ENCODE assay signal across 14 cellular contexts in genomic region chr6:109442393-109442924, GRCh38. TPM values are rescaled to one million over a fixed set of nuclear protein-coding genes. Genes with fewer than 3 reads are reported as not detected.
A peak's percentile ranks its signal among the peaks of the same experiment; 100 is the strongest.
DNase-seq lines count a peak whose midpoint lies in the region; ATAC-seq and TF ChIP-seq lines count a peak whose summit lies in the region.
"Had no signal": no experiment of that assay in that cellular context is flagged by ENCODE, and none has a peak within 500 bp of the region (broad histone marks: within the 10 kb centered on the region; RNA-seq: fewer than 3 reads in every experiment).

No MANE protein-coding gene starts in this region.

- BruUV-seq in Calu3 (replicated peaks; lab: Mats Ljungman, UMichigan) = no TSS peak

- no peak overlapping the region for H3K27ac Mint-ChIP-seq in Calu3 (ENCODE audit: unreplicated experiment)
- peak overlapping the region in 2 of 5 experiments; percentile 47 to 84 for H3K27ac Mint-ChIP-seq in brain
- H3K27ac Mint-ChIP-seq in neural crest cell (ENCODE audit: unreplicated experiment) = no peak overlapping the region

- no peaks in the 10 kb centered on the region for H3K9me2 ChIP-seq in Loucy (replicated peaks; ENCODE audit: low read depth, low read length)

- H3K4me2 ChIP-seq in Loucy (ENCODE audit: low read depth, low read length, poor library complexity, severe bottlenecking) = peak overlapping the region; percentile 97

- H2AFZ ChIP-seq in Loucy (ENCODE audit: low read length) = no peak overlapping the region

- peaks cover 3% of the 10 kb centered on the region for H4K20me1 ChIP-seq in Loucy (ENCODE audit: insufficient read depth, low read length, poor library complexity, severe bottlenecking)

- H3K9me3 Mint-ChIP-seq in Calu3 (ENCODE audit: low read depth, unreplicated experiment) (no peaks in the 10 kb centered on the region), brain (peaks cover 0 to 2% (median 0%) of the 10 kb centered on the region in 5 experiments), neural crest cell (no peaks in the 10 kb centered on the region)

- TF ChIP-seq CTCF in Calu3 (IDR thresholded peaks at IDR 0.05; ENCODE audit: unreplicated experiment) = no peak
- TF ChIP-seq CTCF in Loucy (conservative IDR thresholded peaks at IDR 0.05; ENCODE audit: low read length) = no peak
- TF ChIP-seq CTCF in brain (conservative IDR thresholded peaks at IDR 0.05) = no peak
- no peak for TF ChIP-seq CTCF in neural crest cell (conservative IDR thresholded peaks at IDR 0.05)

- H3K27me3 ChIP-seq in Loucy (ENCODE audit: insufficient read depth, low read length, poor library complexity, severe bottlenecking) = no peaks in the 10 kb centered on the region
- H3K27me3 ChIP-seq: gastrocnemius medialis, thyroid gland had no signal

- H3K4me3 Mint-ChIP-seq in Calu3 (ENCODE audit: low read depth, unreplicated experiment) (peak overlapping the region; percentile 93), brain (peak overlapping the region; percentile 90 to 96 (median 94)), neural crest cell (peak overlapping the region; percentile 97)

- H3K79me2 ChIP-seq in Loucy (ENCODE audit: insufficient read depth, low read length) = peaks cover 18% of the 10 kb centered on the region

- H3K36me3 Mint-ChIP-seq in Calu3 (ENCODE audit: insufficient read depth, unreplicated experiment) = peaks cover 51% of the 10 kb centered on the region
- H3K36me3 Mint-ChIP-seq in brain = peaks cover 16% of the 10 kb centered on the region
- H3K36me3 Mint-ChIP-seq in neural crest cell (ENCODE audit: low read depth) = peaks cover 5% of the 10 kb centered on the region

- DNase-seq in Calu3 = no peak
- no peak for DNase-seq in neural crest cell (ENCODE audit: low read depth, low spot score)
- DNase-seq in NCI-H526 (lab: John Stamatoyannopoulos, UW) = no peak
- no peak for DNase-seq in central memory CD4-positive, alpha-beta T cell
- DNase-seq: activated CD8-positive, alpha-beta memory T cell treated with anti-CD3 and anti-CD28 coated beads for 24 hours; anterior cingulate cortex; effector CD8-positive, alpha-beta T cell; gastrocnemius medialis; kidney; NCI-H2081; thyroid gland had no signal

- peaks cover 35% of the 10 kb centered on the region; the same call in 1 of the 2 replicates for H3K36me3 ChIP-seq in Loucy (ENCODE audit: insufficient read depth, low read length)

- no peak for ATAC-seq in GM21576 (IDR thresholded peaks at IDR 0.05; ENCODE audit: unreplicated experiment)
- ATAC-seq: gastrocnemius medialis had no signal

- H3K4me1 Mint-ChIP-seq in Calu3 (ENCODE audit: low read depth, unreplicated experiment) (no peaks in the 10 kb centered on the region), brain (peaks cover 27% of the 10 kb centered on the region), neural crest cell (peaks cover 19% of the 10 kb centered on the region)

- H3K4me1 ChIP-seq in Loucy (ENCODE audit: insufficient read depth, low read length, poor library complexity, severe bottlenecking) = peaks cover 29% of the 10 kb centered on the region

- peak overlapping the region; percentile 98 for H3K4me3 ChIP-seq in Loucy (ENCODE audit: low read length, poor library complexity, severe bottlenecking)

- peak overlapping the region; percentile 6 for H3K9ac ChIP-seq in Loucy (ENCODE audit: low read depth, low read length, poor library complexity, severe bottlenecking)

- H3K27me3 Mint-ChIP-seq in Calu3 (ENCODE audit: unreplicated experiment) (no peaks in the 10 kb centered on the region), brain (peaks cover 15% of the 10 kb centered on the region), neural crest cell (ENCODE audit: low read depth) (no peaks in the 10 kb centered on the region)

- no peaks in the 10 kb centered on the region for H3F3A ChIP-seq in Loucy (ENCODE audit: low read depth)

- no peaks in the 10 kb centered on the region for H3K9me3 ChIP-seq in Loucy (ENCODE audit: insufficient read depth, low read depth, low read length)
- H3K9me3 ChIP-seq: gastrocnemius medialis, thyroid gland had no signal

- intact Hi-C loops in Calu3 (cut with micrococcal nuclease; ENCODE audit: unreplicated experiment) = loop anchor here (5.0 kb wide), 1 partner anchor 60 kb away; the partner anchor contains the start of gene CD164

- CTCF ChIA-PET in Calu3 (lab: Charles Lee) = no interaction called here

RNA-seq across cellular contexts. Expression of gene SMPD2, which starts 1.9 kb away (rescaled TPM):
- total RNA-seq in Calu3 (2022) (15.9 and 17.3 TPM in 2 replicates), neural crest cell (9.7 and 10.1 TPM in 2 replicates)
- 20.0 TPM for polyA plus RNA-seq in brain (ENCODE audit: insufficient read depth, low read depth, low replicate concordance)

RNA-seq across cellular contexts. Expression of gene PPIL6, which starts 2.0 kb away (rescaled TPM):
- 2.5 and 2.6 TPM in 2 replicates for total RNA-seq in Calu3 (2022)
- 7.6 TPM for polyA plus RNA-seq in brain (ENCODE audit: insufficient read depth, low read depth, low replicate concordance)
- 2.2 and 3.3 TPM in 2 replicates for total RNA-seq in neural crest cell

RNA-seq across cellular contexts. Expression of gene MICAL1, which starts 13.1 kb away (rescaled TPM):
- 22.5 and 25.4 TPM in 2 replicates for total RNA-seq in Calu3 (2022)
- polyA plus RNA-seq in brain (ENCODE audit: insufficient read depth, low read depth, low replicate concordance) = 119 TPM
- 55.5 and 58.7 TPM in 2 replicates for total RNA-seq in neural crest cell

RNA-seq across cellular contexts. Expression of gene ZBTB24, which starts 40.6 kb away (rescaled TPM):
- total RNA-seq in Calu3 (2022) (11.2 and 11.5 TPM in 2 replicates), neural crest cell (10.5 and 10.8 TPM in 2 replicates)
- 4.5 TPM for polyA plus RNA-seq in brain (ENCODE audit: insufficient read depth, low read depth, low replicate concordance)
